In genomic region chr19:5958074-5958850, GRCh38 we compare ENCODE assay signal across 15 cellular contexts. TPM values are rescaled to one million over a fixed set of nuclear protein-coding genes. Genes with fewer than 3 reads are reported as not detected.
DNase-seq lines count a peak whose midpoint lies in the region; ATAC-seq and TF ChIP-seq lines count a peak whose summit lies in the region.
"Had no signal": no experiment of that assay in that cellular context is flagged by ENCODE, and none has a peak within 500 bp of the region (broad histone marks: within the 10 kb centered on the region; RNA-seq: fewer than 3 reads in every experiment).

No MANE protein-coding gene starts in this region.

- POLR2A ChIA-PET in IMR-90 (lab: Charles Lee; ENCODE audit: unreplicated experiment): no interaction called here

- H3K27me3 ChIP-seq in IMR-90 (ENCODE audit: control insufficient read depth, insufficient read depth, low read length): no peaks in the 10 kb centered on the region
- H3K27me3 ChIP-seq in effector memory CD4-positive, alpha-beta T cell (replicated peaks; ENCODE audit: control insufficient read depth, insufficient read depth, low read length, poor library complexity, severe bottlenecking): no peaks in the 10 kb centered on the region
- no peaks in the 10 kb centered on the region for H3K27me3 ChIP-seq in sigmoid colon
- no peaks in the 10 kb centered on the region for H3K27me3 ChIP-seq in ascending aorta

- peaks cover 21% of the 10 kb centered on the region for H3K36me3 Mint-ChIP-seq in activated naive CD4-positive, alpha-beta T cell treated with anti-CD3 and anti-CD28 coated beads, Interleukin-2, amount 10 ng/mL, durations not matched to agents 7 days and 5 days

- no peak for DNase-seq in activated naive CD4-positive, alpha-beta T cell treated with anti-CD3 and anti-CD28 coated beads, Interleukin-2, amount 10 ng/mL, durations not matched to agents 7 days and 5 days
- DNase-seq in activated naive CD4-positive, alpha-beta T cell treated with anti-CD3 and anti-CD28 coated beads, Interleukin-2, amount 50 U/mL, for 16 hours: no peak
- DNase-seq in IMR-90: no peak
- no peak for DNase-seq in effector memory CD4-positive, alpha-beta T cell
- no peak for DNase-seq in sigmoid colon
- no peak for DNase-seq in NK-92 (lab: John Stamatoyannopoulos, UW; ENCODE audit: unreplicated experiment)
- no peak for DNase-seq in nucleus accumbens (lab: John Stamatoyannopoulos, UW)
- DNase-seq in ascending aorta (ENCODE audit: low spot score in 2 of 2): no peak
- DNase-seq: caudate nucleus; NCI-H1105; NCI-H526; SIG-M5; stimulated activated CD4-positive, alpha-beta T cell treated with anti-CD3 and anti-CD28 coated beads, Interleukin-2, amount 100 ng/mL, for 24 hours had no signal

- H3K4me1 ChIP-seq in IMR-90 (ENCODE audit: control insufficient read depth, insufficient read depth, low read length) (peaks cover 53% of the 10 kb centered on the region), sigmoid colon (peaks cover 0 to 99% (median 79%) of the 10 kb centered on the region in 4 donors), ascending aorta (peaks cover 16 to 63% of the 10 kb centered on the region in 2 donors)
- H3K4me1 ChIP-seq in effector memory CD4-positive, alpha-beta T cell (ENCODE audit: control insufficient read depth, insufficient read depth, low read length, poor library complexity, severe bottlenecking): peaks cover 56% of the 10 kb centered on the region

- no peak overlapping the region for H2BK120ac ChIP-seq in IMR-90 (ENCODE audit: low read depth, low read length)

- peak overlapping the region; percentile 17; the same call in 1 of the 2 replicates for H3K4ac ChIP-seq in IMR-90 (ENCODE audit: low read depth, low read length)

- no peak overlapping the region for H3K23ac ChIP-seq in IMR-90 (ENCODE audit: low read depth, low read length)

- TF ChIP-seq POLR2A in IMR-90 (IDR thresholded peaks at IDR 0.05; ENCODE audit: low read depth, low read length) (no peak), sigmoid colon (IDR thresholded peaks at IDR 0.05) (no peak)

- no peak overlapping the region for H4K91ac ChIP-seq in IMR-90 (ENCODE audit: insufficient read depth, low read depth, low read length)

- H3K4me3 ChIP-seq in IMR-90 (ENCODE audit: insufficient read depth, low read depth, low read length) (no peak overlapping the region), sigmoid colon (no peak overlapping the region), ascending aorta (no peak overlapping the region)
- no peak overlapping the region for H3K4me3 ChIP-seq in effector memory CD4-positive, alpha-beta T cell (ENCODE audit: insufficient read depth, low read depth, low read length, poor library complexity, severe bottlenecking)
- H3K4me3 ChIP-seq: prostate gland had no signal

- H3K79me1 ChIP-seq in IMR-90 (ENCODE audit: low read depth in 1 of 2, low read length in 2 of 2): peaks cover 35 to 99% of the 10 kb centered on the region in 2 experiments

- peak overlapping the region; percentile 20 for H2AK9ac ChIP-seq in IMR-90 (replicated peaks; ENCODE audit: low read depth, low read length, poor library complexity)

- H3K9me1 ChIP-seq in IMR-90 (ENCODE audit: insufficient read depth, low read length): peaks cover 56% of the 10 kb centered on the region

- no peak overlapping the region for H3K27ac ChIP-seq in IMR-90 (ENCODE audit: insufficient read depth, low read length)
- peak overlapping the region; percentile 47 for H3K27ac ChIP-seq in effector memory CD4-positive, alpha-beta T cell (ENCODE audit: insufficient read depth, low read length, poor library complexity, severe bottlenecking)
- H3K27ac ChIP-seq in sigmoid colon: peak overlapping the region; percentile 5 to 89 (median 52)
- no peak overlapping the region for H3K27ac ChIP-seq in ascending aorta

- no peaks in the 10 kb centered on the region for H3K9me3 ChIP-seq in IMR-90 (ENCODE audit: control insufficient read depth, insufficient read depth, low read length)
- H3K9me3 ChIP-seq in effector memory CD4-positive, alpha-beta T cell (ENCODE audit: control insufficient read depth, low read length): no peaks in the 10 kb centered on the region
- H3K9me3 ChIP-seq in sigmoid colon: no peaks in the 10 kb centered on the region
- no peaks in the 10 kb centered on the region for H3K9me3 ChIP-seq in ascending aorta
- H3K9me3 ChIP-seq: prostate gland had no signal

- no peaks in the 10 kb centered on the region for H3K27me3 Mint-ChIP-seq in activated naive CD4-positive, alpha-beta T cell treated with anti-CD3 and anti-CD28 coated beads, Interleukin-2, amount 10 ng/mL, durations not matched to agents 7 days and 5 days

- H4K20me1 ChIP-seq in IMR-90 (ENCODE audit: insufficient read depth, low read length): peaks cover 90% of the 10 kb centered on the region

- no peak overlapping the region for H4K5ac ChIP-seq in IMR-90 (ENCODE audit: low read depth, low read length)

- no peak overlapping the region for H3K4me2 ChIP-seq in IMR-90 (ENCODE audit: low read depth, low read length)

- H3K4me3 Mint-ChIP-seq in activated naive CD4-positive, alpha-beta T cell treated with anti-CD3 and anti-CD28 coated beads, Interleukin-2, amount 10 ng/mL, durations not matched to agents 7 days and 5 days: no peak overlapping the region

- H2AK5ac ChIP-seq in IMR-90 (ENCODE audit: low read depth, low read length): no peak overlapping the region; the same call in none of the 2 replicates

- H3K56ac ChIP-seq in IMR-90 (ENCODE audit: extremely low read depth, insufficient read depth, low read length): no peak overlapping the region

- no peak overlapping the region for H2BK5ac ChIP-seq in IMR-90 (ENCODE audit: low read depth, low read length, poor library complexity, severe bottlenecking)

- no peak for TF ChIP-seq CTCF in IMR-90 (conservative IDR thresholded peaks at IDR 0.05; ENCODE audit: low read depth, low read length)
- TF ChIP-seq CTCF in sigmoid colon (IDR thresholded peaks at IDR 0.05): no peak
- TF ChIP-seq CTCF in ascending aorta (IDR thresholded peaks at IDR 0.05): no peak

- no peak overlapping the region for H3K9ac ChIP-seq in IMR-90 (ENCODE audit: low read depth, low read length)

- in situ Hi-C loops in IMR-90 (cut with MboI; ENCODE audit: low sequenced_read_pairs): no loop called here

- no peak overlapping the region; the same call in 1 of the 2 replicates for H2BK20ac ChIP-seq in IMR-90 (ENCODE audit: low read depth, low read length)

- no peak overlapping the region for H4K8ac ChIP-seq in IMR-90 (ENCODE audit: low read depth in 2 of 2, low read length in 2 of 2)

- dilution Hi-C loops in IMR-90 (cut with HindIII; ENCODE audit: low sequenced_read_pairs, unreplicated experiment): no loop called here

- CTCF ChIA-PET in activated naive CD4-positive, alpha-beta T cell treated with anti-CD3 and anti-CD28 coated beads, Interleukin-2, amount 10 ng/mL, durations not matched to agents 7 days and 5 days (lab: Charles Lee): no interaction called here
- CTCF ChIA-PET in IMR-90 (lab: Yijun Ruan, JAX): interaction anchor here (1.5 kb wide), 1 partner anchor 154 kb away, joined by 5 read pairs; no protein-coding TSS in a partner anchor

- H3K18ac ChIP-seq in IMR-90 (ENCODE audit: low read depth, low read length): no peak overlapping the region

- ATAC-seq in IMR-90 (ENCODE audit: low read depth): no peak
- ATAC-seq: HCT116 had no signal

- H3K27ac Mint-ChIP-seq in activated naive CD4-positive, alpha-beta T cell treated with anti-CD3 and anti-CD28 coated beads, Interleukin-2, amount 10 ng/mL, durations not matched to agents 7 days and 5 days: peak overlapping the region; percentile 80

- no peaks in the 10 kb centered on the region for H3K9me3 Mint-ChIP-seq in activated naive CD4-positive, alpha-beta T cell treated with anti-CD3 and anti-CD28 coated beads, Interleukin-2, amount 10 ng/mL, durations not matched to agents 7 days and 5 days

- no TSS peak for BruUV-seq in IMR-90 (replicated peaks; lab: Mats Ljungman, UMichigan)

- no peak overlapping the region for H2BK15ac ChIP-seq in IMR-90 (ENCODE audit: low read depth, low read length)

- H3K36me3 ChIP-seq in IMR-90 (ENCODE audit: control insufficient read depth, insufficient read depth, low read length): no peaks in the 10 kb centered on the region; the same call in 1 of the 2 replicates
- no peaks in the 10 kb centered on the region for H3K36me3 ChIP-seq in effector memory CD4-positive, alpha-beta T cell (ENCODE audit: control insufficient read depth, insufficient read depth, low read length)
- H3K36me3 ChIP-seq in sigmoid colon: no peaks in the 10 kb centered on the region
- no peaks in the 10 kb centered on the region for H3K36me3 ChIP-seq in ascending aorta
- H3K36me3 ChIP-seq: prostate gland had no signal

- no peak for TF ChIP-seq RAD21 in IMR-90 (IDR thresholded peaks at IDR 0.05; ENCODE audit: low read length)

- H2AFZ ChIP-seq in IMR-90 (replicated peaks; ENCODE audit: low read length, poor library complexity): peak overlapping the region; percentile 34

- H3K4me1 Mint-ChIP-seq in activated naive CD4-positive, alpha-beta T cell treated with anti-CD3 and anti-CD28 coated beads, Interleukin-2, amount 10 ng/mL, durations not matched to agents 7 days and 5 days: peaks cover 90% of the 10 kb centered on the region

- H3K14ac ChIP-seq in IMR-90 (replicated peaks; ENCODE audit: low read depth, low read length): no peak overlapping the region

- intact Hi-C loops in IMR-90 (cut with micrococcal nuclease) (no loop called here), sigmoid colon (cut with DNase I) (no loop called here), ascending aorta (cut with DNase I) (no loop called here)

- 94% methylated on average over 9 of the region's 21 CpGs; no CpG with 5 or more reads in 1 of the 2 experiments for WGBS in IMR-90 (ENCODE audit: extremely low coverage in 2 of 2, insufficient read length in 1 of 2), 2 experiments
- 76 to 84% methylated on average over 21 of the region's 21 CpGs for WGBS in sigmoid colon, 2 donors

- no peak for TF ChIP-seq EP300 in sigmoid colon (IDR thresholded peaks at IDR 0.05)

RNA-seq across cellular contexts. Expression of gene RANBP3, which starts 19.7 kb away (rescaled TPM):
- total RNA-seq in IMR-90 (2012; rRNA removed) (42.5 and 46.7 TPM in 2 replicates), sigmoid colon (10 to 100 TPM; 63.1 to 86.4 (median 82.7) TPM), ascending aorta (48.0 TPM)
- polyA plus RNA-seq in IMR-90 (2012; rRNA removed) (111 and 165 TPM in 2 replicates), sigmoid colon (10 to 100 TPM; 27.0 to 47.5 (median 27.6) TPM)
- 75.6 and 136 TPM in 2 replicates for polyA plus RNA-seq in IMR-90 (2012; cell fraction: cytosol; rRNA removed)
- polyA plus RNA-seq in IMR-90 (2012; cell fraction: nucleus; rRNA removed; ENCODE audit: low replicate concordance): 170 and 215 TPM in 2 replicates

RNA-seq across cellular contexts. Expression of gene CAPS, which starts 44.2 kb away (rescaled TPM):
- total RNA-seq in IMR-90 (2012; rRNA removed) (0.54 and 1.4 TPM in 2 replicates), sigmoid colon (10 to 100 TPM in 2 of 4 donors, 1 to 10 TPM in 2; 4.9 to 18.6 (median 9.7) TPM), ascending aorta (8.1 TPM)
- polyA plus RNA-seq in IMR-90 (2012; rRNA removed) (4.9 and 5.6 TPM in 2 replicates), sigmoid colon (10 to 100 TPM in 1 of 3 donors, 1 to 10 TPM in 2; 3.6 to 13.7 (median 3.7) TPM)
- 2.2 and 2.4 TPM in 2 replicates for polyA plus RNA-seq in IMR-90 (2012; cell fraction: cytosol; rRNA removed)
- polyA plus RNA-seq in IMR-90 (2012; cell fraction: nucleus; rRNA removed; ENCODE audit: low replicate concordance): 34.4 and 78.7 TPM in 2 replicates

RNA-seq across cellular contexts. Expression of gene VMAC, which starts 53.6 kb away (rescaled TPM):
- total RNA-seq in IMR-90 (2012; rRNA removed): 1.4 and 1.7 TPM in 2 replicates
- 3.1 TPM in 2 replicates for polyA plus RNA-seq in IMR-90 (2012; rRNA removed)
- 2.2 and 3.0 TPM in 2 replicates for polyA plus RNA-seq in IMR-90 (2012; cell fraction: cytosol; rRNA removed)
- polyA plus RNA-seq in IMR-90 (2012; cell fraction: nucleus; rRNA removed; ENCODE audit: low replicate concordance): 27.6 and 28.8 TPM in 2 replicates
- total RNA-seq in sigmoid colon: 10 to 100 TPM in 1 of 4 donors, 1 to 10 TPM in 3; 6.1 to 14.4 (median 8.1) TPM
- polyA plus RNA-seq in sigmoid colon: 1 to 10 TPM; 1.6 to 6.4 (median 2.4) TPM
- 15.2 TPM for total RNA-seq in ascending aorta

RNA-seq across cellular contexts. Expression of gene NDUFA11, which starts 54.7 kb away (rescaled TPM):
- total RNA-seq in IMR-90 (2012; rRNA removed) (297 and 375 TPM in 2 replicates), sigmoid colon (100 to 1,000 TPM; 242 to 447 (median 353) TPM), ascending aorta (205 TPM)
- polyA plus RNA-seq in IMR-90 (2012; rRNA removed) (1,140 and 1,276 TPM in 2 replicates), sigmoid colon (100 to 1,000 TPM; 363 to 450 (median 395) TPM)
- polyA plus RNA-seq in IMR-90 (2012; cell fraction: cytosol; rRNA removed): 644 and 1,099 TPM in 2 replicates
- 285 and 599 TPM in 2 replicates for polyA plus RNA-seq in IMR-90 (2012; cell fraction: nucleus; rRNA removed; ENCODE audit: low replicate concordance)

Comparison
In these comparisons a context has a peak if more than half of its experiments do, and no peak if none do; other contexts are left out.
1. H3K27ac ChIP-seq: peak in effector memory CD4-positive, alpha-beta T cell (single experiment) and sigmoid colon (4 of 4); none in IMR-90 (single experiment) and ascending aorta (0 of 2).